ENCODE assay signal across 26 cellular contexts in genomic region chr13:26950968-26951367, GRCh38.
"Had no signal": no experiment of that assay in that cellular context is flagged by ENCODE, and none has a peak within 500 bp of the region (broad histone marks: within the 10 kb centered on the region; RNA-seq: fewer than 3 reads in every experiment).

No MANE protein-coding gene starts in this region.

- DNase-seq: activated CD4-positive, alpha-beta memory T cell treated with anti-CD3 and anti-CD28 coated beads for 36 hours; activated CD4-positive, alpha-beta T cell treated with anti-CD3 and anti-CD28 coated beads, Interleukin-2, amount 10 ng/mL, durations not matched to agents 24 days and 14 days; activated CD4-positive, CD25-positive, alpha-beta regulatory T cell treated with anti-CD3 and anti-CD28 coated beads, Interleukin-2, amount 50 U/mL, for 72 hours; activated CD8-positive, alpha-beta memory T cell treated with anti-CD3 and anti-CD28 coated beads, Interleukin-2, amount 50 U/mL, for 48 hours; activated gamma-delta T cell; activated naive CD4-positive, alpha-beta T cell treated with anti-CD3 and anti-CD28 coated beads, Interleukin-2, amount 10 ng/mL, durations not matched to agents 7 days and 5 days; activated T-cell treated with anti-CD3 and anti-CD28 coated beads, Interleukin-2, amount 50 U/mL, for 24 hours; amniotic stem cell; central memory CD4-positive, alpha-beta T cell; effector CD4-positive, alpha-beta T cell; foreskin keratinocyte; left ventricle myocardium superior; midbrain; stimulated activated CD4-positive, alpha-beta T cell treated with anti-CD3 and anti-CD28 coated beads, Interleukin-4, amount 100 ng/mL, for 24 hours; T-helper 17 cell; tibial artery had no signal

- FAIRE-seq: astrocyte, islet of Langerhans had no signal

- H3K9me3 ChIP-seq: esophagus muscularis mucosa, suprapubic skin, tibial artery had no signal

- H3K27ac Mint-ChIP-seq: activated CD4-positive, alpha-beta memory T cell treated with anti-CD3 and anti-CD28 coated beads for 36 hours; activated CD4-positive, alpha-beta T cell treated with anti-CD3 and anti-CD28 coated beads, Interleukin-2, amount 10 ng/mL, durations not matched to agents 24 days and 14 days; activated naive CD4-positive, alpha-beta T cell treated with anti-CD3 and anti-CD28 coated beads, Interleukin-2, amount 10 ng/mL, durations not matched to agents 7 days and 5 days; activated T-cell treated with anti-CD3 and anti-CD28 coated beads, Interleukin-2, amount 50 U/mL, for 24 hours; dendritic cell treated with granulocyte-macrophage colony-stimulating factor and Interleukin-4, amounts not matched to agents 40 ng/mL and 50 ng/mL, for 4 days; natural killer cell treated with Interleukin-12 subunit alpha and Interleukin-12 subunit beta and Interleukin-15 and Interleukin-18, amount 100 ng/mL, for 72 hours; stimulated activated memory B cell treated with anti-CD40 and anti-IgM and Interleukin-4, amounts not matched to agents 10 μg/mL and 1 μg/mL and 100 μg/mL, for 72 hours had no signal

- H3K4me1 ChIP-seq: foreskin keratinocyte, suprapubic skin, tibial artery had no signal

- H3K27ac ChIP-seq: esophagus muscularis mucosa, foreskin keratinocyte, skin epidermis, suprapubic skin, tibial artery had no signal

- H3K36me3 ChIP-seq: esophagus muscularis mucosa, suprapubic skin, tibial artery had no signal

- H3K4me1 Mint-ChIP-seq: activated CD4-positive, alpha-beta T cell treated with anti-CD3 and anti-CD28 coated beads, Interleukin-2, amount 10 ng/mL, durations not matched to agents 24 days and 14 days; activated naive CD4-positive, alpha-beta T cell treated with anti-CD3 and anti-CD28 coated beads, Interleukin-2, amount 10 ng/mL, durations not matched to agents 7 days and 5 days; stimulated activated memory B cell treated with anti-CD40 and anti-IgM and Interleukin-4, amounts not matched to agents 10 μg/mL and 1 μg/mL and 100 μg/mL, for 72 hours had no signal

- H3K27me3 Mint-ChIP-seq: activated T-cell treated with anti-CD3 and anti-CD28 coated beads, Interleukin-2, amount 50 U/mL, for 24 hours; dendritic cell treated with granulocyte-macrophage colony-stimulating factor and Interleukin-4, amounts not matched to agents 40 ng/mL and 50 ng/mL, for 4 days; progenitor cell of endocrine pancreas had no signal

- ATAC-seq: foreskin keratinocyte; natural killer cell treated with Interleukin-12 subunit alpha and Interleukin-12 subunit beta and Interleukin-15 and Interleukin-18, amount 100 ng/mL, for 72 hours; sciatic nerve; stimulated activated memory B cell treated with anti-CD40 and anti-IgM and Interleukin-4, amounts not matched to agents 10 μg/mL and 1 μg/mL and 100 μg/mL, for 72 hours; T-helper 17 cell had no signal

- H3K4me3 ChIP-seq: esophagus muscularis mucosa, skin epidermis, suprapubic skin, tibial artery had no signal

- H3K9me3 Mint-ChIP-seq: activated CD4-positive, alpha-beta memory T cell treated with anti-CD3 and anti-CD28 coated beads for 36 hours; activated CD4-positive, alpha-beta T cell treated with anti-CD3 and anti-CD28 coated beads, Interleukin-2, amount 10 ng/mL, durations not matched to agents 24 days and 14 days; activated naive CD4-positive, alpha-beta T cell treated with anti-CD3 and anti-CD28 coated beads, Interleukin-2, amount 10 ng/mL, durations not matched to agents 7 days and 5 days; activated T-cell treated with anti-CD3 and anti-CD28 coated beads, Interleukin-2, amount 50 U/mL, for 24 hours; dendritic cell treated with granulocyte-macrophage colony-stimulating factor and Interleukin-4, amounts not matched to agents 40 ng/mL and 50 ng/mL, for 4 days; natural killer cell treated with Interleukin-12 subunit alpha and Interleukin-12 subunit beta and Interleukin-15 and Interleukin-18, amount 100 ng/mL, for 72 hours; stimulated activated memory B cell treated with anti-CD40 and anti-IgM and Interleukin-4, amounts not matched to agents 10 μg/mL and 1 μg/mL and 100 μg/mL, for 72 hours had no signal

- H3K4me3 Mint-ChIP-seq: activated CD4-positive, alpha-beta memory T cell treated with anti-CD3 and anti-CD28 coated beads for 36 hours; activated CD4-positive, alpha-beta T cell treated with anti-CD3 and anti-CD28 coated beads, Interleukin-2, amount 10 ng/mL, durations not matched to agents 24 days and 14 days; activated naive CD4-positive, alpha-beta T cell treated with anti-CD3 and anti-CD28 coated beads, Interleukin-2, amount 10 ng/mL, durations not matched to agents 7 days and 5 days; activated T-cell treated with anti-CD3 and anti-CD28 coated beads, Interleukin-2, amount 50 U/mL, for 24 hours; dendritic cell treated with granulocyte-macrophage colony-stimulating factor and Interleukin-4, amounts not matched to agents 40 ng/mL and 50 ng/mL, for 4 days; natural killer cell treated with Interleukin-12 subunit alpha and Interleukin-12 subunit beta and Interleukin-15 and Interleukin-18, amount 100 ng/mL, for 72 hours; stimulated activated memory B cell treated with anti-CD40 and anti-IgM and Interleukin-4, amounts not matched to agents 10 μg/mL and 1 μg/mL and 100 μg/mL, for 72 hours; T-helper 17 cell had no signal

- H3K36me3 Mint-ChIP-seq: activated CD4-positive, alpha-beta memory T cell treated with anti-CD3 and anti-CD28 coated beads for 36 hours; activated naive CD4-positive, alpha-beta T cell treated with anti-CD3 and anti-CD28 coated beads, Interleukin-2, amount 10 ng/mL, durations not matched to agents 7 days and 5 days; natural killer cell treated with Interleukin-12 subunit alpha and Interleukin-12 subunit beta and Interleukin-15 and Interleukin-18, amount 100 ng/mL, for 72 hours; stimulated activated memory B cell treated with anti-CD40 and anti-IgM and Interleukin-4, amounts not matched to agents 10 μg/mL and 1 μg/mL and 100 μg/mL, for 72 hours had no signal
